ENCODE assay signal across 15 cellular contexts in the genomic region with DNA sequence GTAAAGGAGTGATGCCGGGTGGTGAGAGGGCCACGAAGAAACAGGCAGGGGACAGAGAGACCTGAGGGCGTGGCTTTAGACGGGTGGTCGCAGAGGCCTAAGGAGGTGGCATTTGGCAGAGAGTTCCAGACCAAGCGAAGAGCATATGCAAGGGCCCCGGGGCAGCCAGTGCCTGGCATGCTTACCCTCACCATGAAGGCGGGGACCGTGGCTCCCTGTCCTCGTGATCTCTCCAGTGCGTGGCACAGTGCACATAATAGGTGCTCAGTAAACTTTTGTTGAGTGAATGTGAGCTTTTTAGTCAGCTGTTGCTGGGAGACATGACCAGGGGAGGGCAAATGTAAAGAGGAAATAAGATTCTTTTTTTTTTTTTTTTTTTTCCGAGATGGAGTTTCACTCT.
DNase-seq lines count a peak whose midpoint lies in the region; ATAC-seq, FAIRE-seq and TF ChIP-seq lines count a peak whose summit lies in the region.
"Had no signal": no experiment of that assay in that cellular context is flagged by ENCODE, and none has a peak within 500 bp of the region (broad histone marks: within the 10 kb centered on the region; RNA-seq: fewer than 3 reads in every experiment).

No MANE protein-coding gene starts in this region.

- H3K27ac Mint-ChIP-seq in mesothelial cell of epicardium (peak overlapping the region; percentile 74), nephron progenitor cell (no peak overlapping the region)
- H3K27ac Mint-ChIP-seq: GM23338 had no signal

- H3K27me3 Mint-ChIP-seq in mesothelial cell of epicardium (ENCODE audit: low read depth) (no peaks in the 10 kb centered on the region), nephron progenitor cell (ENCODE audit: low read depth, poor library complexity) (peaks cover 56% of the 10 kb centered on the region)

- CTCF ChIA-PET in GM12878 (lab: Yijun Ruan, JAX), result interaction anchor here (1.0 kb wide), 1 partner anchor 115 kb away, joined by 3 read pairs; no protein-coding TSS in a partner anchor

- H3K4me1 ChIP-seq in GM12878 (ENCODE audit: control insufficient read depth, insufficient read depth, low read length) (no peaks in the 10 kb centered on the region), smooth muscle cell (ENCODE audit: low read depth) (peaks cover 12% of the 10 kb centered on the region)

- H3K9me3 Mint-ChIP-seq in mesothelial cell of epicardium (peaks cover 7% of the 10 kb centered on the region), nephron progenitor cell (peaks cover 10% of the 10 kb centered on the region)

- POLR2A ChIA-PET in GM12878 (lab: Charles Lee), result no interaction called here

- TF ChIP-seq POLR2A in GM12878 (IDR thresholded peaks at IDR 0.05; ENCODE audit: low read depth, low read length), result no peak

- ATAC-seq in GM12878, result no peak
- ATAC-seq: GM23338 had no signal

- TF ChIP-seq CTCF in GM12878 (IDR thresholded peaks at IDR 0.05 in 2 of 3, conservative IDR thresholded peaks at IDR 0.05 in 1 of 3; ENCODE audit: control insufficient read depth in 2 of 3, extremely low read depth in 1 of 3, insufficient read depth in 1 of 3, low read depth in 3 of 3, low read length in 3 of 3) (no peak), mesothelial cell of epicardium (IDR thresholded peaks at IDR 0.05; ENCODE audit: unreplicated experiment) (no peak), smooth muscle cell (IDR thresholded peaks at IDR 0.05; ENCODE audit: borderline replicate concordance, insufficient read depth, poor library complexity, severe bottlenecking) (no peak), nephron progenitor cell (IDR thresholded peaks at IDR 0.05) (no peak)

- H3K27me3 ChIP-seq in GM12878 (replicated peaks in 1 of 2; ENCODE audit: control insufficient read depth in 2 of 2, insufficient read depth in 2 of 2, low read length in 1 of 2) (peaks cover 1 to 2% of the 10 kb centered on the region in 2 experiments; a peak in 2 of 4 replicates), smooth muscle cell (ENCODE audit: low read depth) (no peaks in the 10 kb centered on the region)

- no peaks in the 10 kb centered on the region for H3K79me2 ChIP-seq in GM12878 (ENCODE audit: control insufficient read depth, insufficient read depth, low read length)
- peaks cover 4% of the 10 kb centered on the region for H3K79me2 ChIP-seq in smooth muscle cell (ENCODE audit: low read depth)

- no peak overlapping the region for H3K9ac ChIP-seq in GM12878 (ENCODE audit: control insufficient read depth, insufficient read depth, low read length)
- H3K9ac ChIP-seq in smooth muscle cell (ENCODE audit: low read depth), result no peak overlapping the region

- in situ Hi-C loops in GM12878 (cut with MboI), result no loop called here

- no peaks in the 10 kb centered on the region for H3K36me3 ChIP-seq in GM12878 (ENCODE audit: control insufficient read depth in 2 of 2, insufficient read depth in 2 of 2, low read length in 1 of 2)
- no peaks in the 10 kb centered on the region for H3K36me3 ChIP-seq in smooth muscle cell (ENCODE audit: low read depth)

- intact Hi-C loops in GM12878 (cut with micrococcal nuclease; ENCODE audit: unreplicated experiment), result no loop called here

- H3K4me3 Mint-ChIP-seq in mesothelial cell of epicardium (no peak overlapping the region), nephron progenitor cell (no peak overlapping the region)
- H3K4me3 Mint-ChIP-seq: GM23338 had no signal

- H3K36me3 Mint-ChIP-seq in mesothelial cell of epicardium (peaks cover 6% of the 10 kb centered on the region), nephron progenitor cell (ENCODE audit: low read depth) (no peaks in the 10 kb centered on the region)

- RAD21 ChIA-PET in GM12878 (lab: Charles Lee; ENCODE audit: unreplicated experiment), result interaction anchor here (0.7 kb wide), 1 partner anchor 1930 kb away, joined by 3 read pairs; no protein-coding TSS in a partner anchor

- H2AFZ ChIP-seq in GM12878 (ENCODE audit: control insufficient read depth, low read depth, low read length) (no peak overlapping the region), smooth muscle cell (ENCODE audit: low read depth) (no peak overlapping the region)
- H2AFZ ChIP-seq: GM23338 had no signal

- SMC1A ChIA-PET in GM12878 (lab: Charles Lee; ENCODE audit: uncharacterized antibody, unreplicated experiment), result interaction anchor here (1.2 kb wide), 1 partner anchor 242 kb away, joined by 3 read pairs; no protein-coding TSS in a partner anchor

- H3K9me3 ChIP-seq in GM12878 (replicated peaks; ENCODE audit: control insufficient read depth, insufficient read depth, low read length), result no peaks in the 10 kb centered on the region; the same call in 2 of the 3 replicates
- no peaks in the 10 kb centered on the region for H3K9me3 ChIP-seq in smooth muscle cell (replicated peaks; ENCODE audit: low read depth)

- H3K4me3 ChIP-seq in GM12878 (no peak overlapping the region), smooth muscle cell (no peak overlapping the region)
- H3K4me3 ChIP-seq: GM23338 had no signal

- peaks cover 38% of the 10 kb centered on the region for H3K4me1 Mint-ChIP-seq in mesothelial cell of epicardium
- peaks cover 48% of the 10 kb centered on the region for H3K4me1 Mint-ChIP-seq in nephron progenitor cell

- H3F3A ChIP-seq in smooth muscle cell (ENCODE audit: low read depth), result peaks cover 38% of the 10 kb centered on the region

- WGBS in GM12878 (ENCODE audit: insufficient coverage, insufficient replicate concordance, low lambda C conversion rate, missing lambda C conversion rate), result 76% methylated on average over 11 of the region's 12 CpGs
- 95% methylated on average over 12 of the region's 12 CpGs for WGBS in smooth muscle cell (ENCODE audit: low lambda C conversion rate)

- DNase-seq in GM12878 (ENCODE audit: low read depth, low spot score) (no peak), mesothelial cell of epicardium (ENCODE audit: low spot score in 2 of 2, unreplicated experiment in 2 of 2) (no peak), smooth muscle cell (lab: John Stamatoyannopoulos, UW; ENCODE audit: unreplicated experiment) (no peak), nephron progenitor cell (no peak), globus pallidus (ENCODE audit: low spot score) (no peak), RKO (ENCODE audit: low spot score) (no peak)
- no peak for DNase-seq in activated CD4-positive, alpha-beta T cell treated with anti-CD3 and anti-CD28 coated beads, Interleukin-2, amount 50 U/mL, for 4 hours
- DNase-seq: Caco-2, DMS153, GDM1, KG1, NCI-H1694 treated with DMSO at 0.1 percent for 48 hours, NCI-H2107, NCI-H524 had no signal

- BruUV-seq in GM12878 (replicated peaks; lab: Mats Ljungman, UMichigan), result no TSS peak

- no peak for TF ChIP-seq EP300 in GM12878 (IDR thresholded peaks at IDR 0.05; ENCODE audit: borderline replicate concordance in 1 of 2, control insufficient read depth in 1 of 2, low read depth in 2 of 2, low read length in 2 of 2)

- no peak for TF ChIP-seq RAD21 in GM12878 (IDR thresholded peaks at IDR 0.05; ENCODE audit: insufficient read depth, low read depth, low read length)

- H3K4me2 ChIP-seq in GM12878 (ENCODE audit: control insufficient read depth, insufficient read depth) (no peak overlapping the region), smooth muscle cell (no peak overlapping the region)
- H3K4me2 ChIP-seq: GM23338 had no signal

- no peak overlapping the region for H3K27ac ChIP-seq in GM12878 (ENCODE audit: control insufficient read depth, insufficient read depth)
- H3K27ac ChIP-seq in smooth muscle cell (ENCODE audit: low read depth), result peak overlapping the region; percentile 76

- no peak for FAIRE-seq in GM12878 (lab: Jason Lieb, UNC)

- H4K20me1 ChIP-seq in GM12878 (ENCODE audit: control insufficient read depth, insufficient read depth) (no peaks in the 10 kb centered on the region), smooth muscle cell (ENCODE audit: low read depth) (no peaks in the 10 kb centered on the region)

TF ChIP-seq in GM12878, 131 proteins besides CTCF, POLR2A, EP300 and RAD21 (continues in another document):
- TF ChIP-seq ZNF274 (IDR thresholded peaks at IDR 0.05; ENCODE audit: insufficient read depth, insufficient read length) (no peak), SUZ12 (IDR thresholded peaks at IDR 0.05; ENCODE audit: unreplicated experiment) (no peak)
- TF ChIP-seq, protein P1, sequence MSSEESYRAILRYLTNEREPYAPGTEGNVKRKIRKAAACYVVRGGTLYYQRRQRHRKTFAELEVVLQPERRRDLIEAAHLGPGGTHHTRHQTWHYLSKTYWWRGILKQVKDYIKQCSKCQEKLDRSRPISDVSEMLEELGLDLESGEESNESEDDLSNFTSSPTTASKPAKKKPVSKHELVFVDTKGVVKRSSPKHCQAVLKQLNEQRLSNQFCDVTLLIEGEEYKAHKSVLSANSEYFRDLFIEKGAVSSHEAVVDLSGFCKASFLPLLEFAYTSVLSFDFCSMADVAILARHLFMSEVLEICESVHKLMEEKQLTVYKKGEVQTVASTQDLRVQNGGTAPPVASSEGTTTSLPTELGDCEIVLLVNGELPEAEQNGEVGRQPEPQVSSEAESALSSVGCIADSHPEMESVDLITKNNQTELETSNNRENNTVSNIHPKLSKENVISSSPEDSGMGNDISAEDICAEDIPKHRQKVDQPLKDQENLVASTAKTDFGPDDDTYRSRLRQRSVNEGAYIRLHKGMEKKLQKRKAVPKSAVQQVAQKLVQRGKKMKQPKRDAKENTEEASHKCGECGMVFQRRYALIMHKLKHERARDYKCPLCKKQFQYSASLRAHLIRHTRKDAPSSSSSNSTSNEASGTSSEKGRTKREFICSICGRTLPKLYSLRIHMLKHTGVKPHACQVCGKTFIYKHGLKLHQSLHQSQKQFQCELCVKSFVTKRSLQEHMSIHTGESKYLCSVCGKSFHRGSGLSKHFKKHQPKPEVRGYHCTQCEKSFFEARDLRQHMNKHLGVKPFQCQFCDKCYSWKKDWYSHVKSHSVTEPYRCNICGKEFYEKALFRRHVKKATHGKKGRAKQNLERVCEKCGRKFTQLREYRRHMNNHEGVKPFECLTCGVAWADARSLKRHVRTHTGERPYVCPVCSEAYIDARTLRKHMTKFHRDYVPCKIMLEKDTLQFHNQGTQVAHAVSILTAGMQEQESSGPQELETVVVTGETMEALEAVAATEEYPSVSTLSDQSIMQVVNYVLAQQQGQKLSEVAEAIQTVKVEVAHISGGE (CRISPR knock-in tag; IDR thresholded peaks at IDR 0.05), result no peak
- TF ChIP-seq, protein P2, sequence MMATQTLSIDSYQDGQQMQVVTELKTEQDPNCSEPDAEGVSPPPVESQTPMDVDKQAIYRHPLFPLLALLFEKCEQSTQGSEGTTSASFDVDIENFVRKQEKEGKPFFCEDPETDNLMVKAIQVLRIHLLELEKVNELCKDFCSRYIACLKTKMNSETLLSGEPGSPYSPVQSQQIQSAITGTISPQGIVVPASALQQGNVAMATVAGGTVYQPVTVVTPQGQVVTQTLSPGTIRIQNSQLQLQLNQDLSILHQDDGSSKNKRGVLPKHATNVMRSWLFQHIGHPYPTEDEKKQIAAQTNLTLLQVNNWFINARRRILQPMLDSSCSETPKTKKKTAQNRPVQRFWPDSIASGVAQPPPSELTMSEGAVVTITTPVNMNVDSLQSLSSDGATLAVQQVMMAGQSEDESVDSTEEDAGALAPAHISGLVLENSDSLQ (IDR thresholded peaks at IDR 0.05), result no peak
